Comparison of ENCODE assay signal across 8 cellular contexts in genomic region chr4:123832173-123833026, GRCh38.
DNase-seq lines count a peak whose midpoint lies in the region; FAIRE-seq and TF ChIP-seq lines count a peak whose summit lies in the region.

No MANE protein-coding gene starts in this region.

- H4K20me1 ChIP-seq in keratinocyte (ENCODE audit: control insufficient read depth, extremely low read depth, insufficient read depth, low read length) = no peaks in the 10 kb centered on the region

- dilution Hi-C loops in keratinocyte (cut with MboI; ENCODE audit: extremely low pct_ligation_motif_present, low sequenced_read_pairs) = no loop called here

- peak overlapping the region; percentile 57 to 89 for H3K27ac ChIP-seq in breast epithelium
- H3K27ac ChIP-seq in keratinocyte (ENCODE audit: control insufficient read depth, insufficient read depth, low read length) = peak overlapping the region; percentile 64
- no peak overlapping the region for H3K27ac ChIP-seq in testis

- H3K27me3 ChIP-seq in breast epithelium (no peaks in the 10 kb centered on the region), keratinocyte (ENCODE audit: control insufficient read depth, extremely low read depth, insufficient read depth, low read length) (no peaks in the 10 kb centered on the region), testis (no peaks in the 10 kb centered on the region)

- no peaks in the 10 kb centered on the region for H3K36me3 ChIP-seq in breast epithelium
- no peaks in the 10 kb centered on the region for H3K36me3 ChIP-seq in keratinocyte (ENCODE audit: control insufficient read depth in 2 of 2, extremely low read depth in 1 of 2, insufficient read depth in 2 of 2, low read length in 2 of 2)
- no peaks in the 10 kb centered on the region for H3K36me3 ChIP-seq in testis (ENCODE audit: low read depth, missing control alignments)

- peak overlapping the region; percentile 21 for H2AFZ ChIP-seq in keratinocyte (ENCODE audit: control insufficient read depth, low read length)

- no peaks in the 10 kb centered on the region for H3K27me3 Mint-ChIP-seq in Calu3 (ENCODE audit: unreplicated experiment)

- no peaks in the 10 kb centered on the region for H3K79me2 ChIP-seq in keratinocyte (ENCODE audit: control insufficient read depth, insufficient read depth, low read length)

- WGBS in testis, 2 donors = 53 to 68% methylated on average over 7 of the region's 7 CpGs

- peak overlapping the region; percentile 68 for H3K4me2 ChIP-seq in keratinocyte (ENCODE audit: control insufficient read depth, extremely low read depth, insufficient read depth, low read depth, low read length)

- FAIRE-seq in keratinocyte (lab: Jason Lieb, UNC) = peak; percentile 99

- H3K4me1 Mint-ChIP-seq in Calu3 (ENCODE audit: low read depth, unreplicated experiment) = no peaks in the 10 kb centered on the region

- H3K4me3 ChIP-seq in breast epithelium (peak overlapping the region in 1 of 3 donors; percentile 23), keratinocyte (ENCODE audit: control insufficient read depth in 2 of 3, extremely low read depth in 1 of 3, insufficient read depth in 2 of 3, low read depth in 1 of 3, low read length in 3 of 3) (peak overlapping the region; percentile 1 to 15 (median 3)), testis (no peak overlapping the region)

- no TSS peak for BruUV-seq in Calu3 (replicated peaks; lab: Mats Ljungman, UMichigan)

- TF ChIP-seq CTCF in breast epithelium (IDR thresholded peaks at IDR 0.05) (no peak), keratinocyte (optimal IDR thresholded peaks at IDR 0.05 in 1 of 3, IDR thresholded peaks at IDR 0.05 in 1 of 3, conservative IDR thresholded peaks at IDR 0.05 in 1 of 3; ENCODE audit: extremely low read depth in 1 of 3, insufficient read depth in 2 of 3, low read length in 3 of 3) (no peak), Calu3 (IDR thresholded peaks at IDR 0.05; ENCODE audit: unreplicated experiment) (no peak), testis (IDR thresholded peaks at IDR 0.05) (no peak)

- H3K9me3 ChIP-seq in breast epithelium (no peaks in the 10 kb centered on the region), keratinocyte (ENCODE audit: control insufficient read depth, low read depth, low read length) (no peaks in the 10 kb centered on the region), testis (no peaks in the 10 kb centered on the region)

- TF ChIP-seq POLR2A in breast epithelium (IDR thresholded peaks at IDR 0.05) = no peak
- no peak for TF ChIP-seq POLR2A in testis (IDR thresholded peaks at IDR 0.05)

- DNase-seq in HS-27A (ENCODE audit: low read depth) = peak; percentile 92
- no peak for DNase-seq in breast epithelium (ENCODE audit: low spot score in 2 of 2)
- peak; percentile 93 for DNase-seq in keratinocyte (ENCODE audit: low read depth, low spot score)
- DNase-seq in smooth muscle cell of the brain vasculature (ENCODE audit: low read depth, low spot score) = peak; percentile 89
- no peak for DNase-seq in effector CD8-positive, alpha-beta T cell (lab: John Stamatoyannopoulos, UW)
- no peak for DNase-seq in Calu3
- no peak for DNase-seq in stimulated activated CD4-positive, alpha-beta T cell treated with anti-CD3 and anti-CD28 coated beads, Interleukin-15, amount 100 ng/mL, for 24 hours
- DNase-seq in testis = no peak

- intact Hi-C loops in breast epithelium (cut with DNase I; ENCODE audit: low total_unique reads) = no loop called here
- intact Hi-C loops in Calu3 (cut with micrococcal nuclease; ENCODE audit: unreplicated experiment) = no loop called here
- intact Hi-C loops in testis (cut with DNase I; ENCODE audit: low total_unique reads) = no loop called here

- no peak overlapping the region for H3K9ac ChIP-seq in keratinocyte (ENCODE audit: control insufficient read depth, extremely low read depth, insufficient read depth, low read length)

- no peaks in the 10 kb centered on the region for H3K9me1 ChIP-seq in keratinocyte (ENCODE audit: control insufficient read depth, extremely low read depth, insufficient read depth, low read length)

- no peak overlapping the region for H3K27ac Mint-ChIP-seq in Calu3 (ENCODE audit: unreplicated experiment)

- no peaks in the 10 kb centered on the region for H3K9me3 Mint-ChIP-seq in Calu3 (ENCODE audit: low read depth, unreplicated experiment)

- CTCF ChIA-PET in Calu3 (lab: Charles Lee) = interaction anchor here (0.7 kb wide), 1 partner anchor 362 kb away, joined by 3 read pairs; no protein-coding TSS in a partner anchor

- H3K36me3 Mint-ChIP-seq in Calu3 (ENCODE audit: insufficient read depth, unreplicated experiment) = no peaks in the 10 kb centered on the region

- no peak overlapping the region for H3K4me3 Mint-ChIP-seq in Calu3 (ENCODE audit: low read depth, unreplicated experiment)

- H3K4me1 ChIP-seq in breast epithelium = no peaks in the 10 kb centered on the region
- H3K4me1 ChIP-seq in keratinocyte (ENCODE audit: control insufficient read depth, extremely low read depth, insufficient read depth, low read length) = peaks cover 30% of the 10 kb centered on the region
- no peaks in the 10 kb centered on the region for H3K4me1 ChIP-seq in testis

Comparison
In these comparisons a context has a peak if more than half of its experiments do, and no peak if none do; other contexts are left out.
1. DNase-seq: peak in HS-27A (single experiment), keratinocyte (single experiment) and smooth muscle cell of the brain vasculature (single experiment); none in breast epithelium (0 of 2), effector CD8-positive, alpha-beta T cell (single experiment), Calu3 (single experiment), stimulated activated CD4-positive, alpha-beta T cell treated with anti-CD3 and anti-CD28 coated beads, Interleukin-15, amount 100 ng/mL, for 24 hours (single experiment) and testis (single experiment).
2. H3K27ac ChIP-seq: peak in breast epithelium (2 of 2) and keratinocyte (single experiment); none in testis (0 of 2).
3. H3K4me3 ChIP-seq: peak in keratinocyte (3 of 3); none in testis (0 of 2).